ENCODE assay signal across 18 cellular contexts in genomic region chr1:3049905-3050304, GRCh38. TPM values are rescaled to one million over a fixed set of nuclear protein-coding genes. Genes with fewer than 3 reads are reported as not detected.
DNase-seq lines count a peak whose midpoint lies in the region; ATAC-seq and TF ChIP-seq lines count a peak whose summit lies in the region.
"Had no signal": no experiment of that assay in that cellular context is flagged by ENCODE, and none has a peak within 500 bp of the region (broad histone marks: within the 10 kb centered on the region; RNA-seq: fewer than 3 reads in every experiment).

No MANE protein-coding gene starts in this region.

- TF ChIP-seq CTCF in heart right ventricle (IDR thresholded peaks at IDR 0.05) (no peak), sigmoid colon (IDR thresholded peaks at IDR 0.05) (no peak)
- no peak for TF ChIP-seq CTCF in CD4-positive, alpha-beta T cell (IDR thresholded peaks at IDR 0.05)

- peaks cover 22% of the 10 kb centered on the region for H3K27me3 Mint-ChIP-seq in CD4-positive, alpha-beta T cell

- DNase-seq in cardiac septum (ENCODE audit: low spot score) (peak; percentile 60), heart right ventricle (no peak), islet precursor cell (peak; percentile 36), sigmoid colon (peak; percentile 53), UCSD-AML1 (lab: John Stamatoyannopoulos, UW; ENCODE audit: unreplicated experiment) (no peak)
- DNase-seq in CD4-positive, alpha-beta T cell = no peak
- DNase-seq: KG1, NCI-H1105 treated with DMSO at 0.1 percent for 48 hours, NCI-H1694, NCI-H2081 treated with DMSO at 0.1 percent for 48 hours, NCI-H510A, NCI-H774, SHP77 had no signal

- 76 to 81% methylated on average over 2 of the region's 2 CpGs for WGBS in heart right ventricle, 2 donors
- WGBS in sigmoid colon, 2 donors = 84 to 89% methylated on average over 2 of the region's 2 CpGs

- H3K4me3 Mint-ChIP-seq in CD4-positive, alpha-beta T cell = no peak overlapping the region

- no peak for ATAC-seq in heart right ventricle
- ATAC-seq in GM19023 (IDR thresholded peaks at IDR 0.05; ENCODE audit: unreplicated experiment) = no peak
- ATAC-seq in CD4-positive, alpha-beta T cell (ENCODE audit: poor library complexity) = no peak

- TF ChIP-seq POLR2A in sigmoid colon (IDR thresholded peaks at IDR 0.05) = no peak

- H3K4me1 ChIP-seq in heart right ventricle = no peaks in the 10 kb centered on the region
- no peaks in the 10 kb centered on the region for H3K4me1 ChIP-seq in sigmoid colon
- H3K4me1 ChIP-seq: BLaER1 treated with 17β-estradiol and CSF1 and Interleukin-3, amounts not matched to agents 10 nM and 100 nM had no signal

- TF ChIP-seq EP300 in sigmoid colon (IDR thresholded peaks at IDR 0.05) = no peak

- H3K4me3 ChIP-seq in heart right ventricle (no peak overlapping the region), sigmoid colon (no peak overlapping the region)
- H3K4me3 ChIP-seq: BLaER1 treated with 17β-estradiol and CSF1 and Interleukin-3, amounts not matched to agents 10 nM and 100 nM had no signal

- no peaks in the 10 kb centered on the region for H3K9me3 Mint-ChIP-seq in CD4-positive, alpha-beta T cell

- H3K4me1 Mint-ChIP-seq in CD4-positive, alpha-beta T cell (ENCODE audit: low read depth) = no peaks in the 10 kb centered on the region

- H3K27me3 ChIP-seq in heart right ventricle (peaks cover 0 to 37% (median 20%) of the 10 kb centered on the region in 7 donors), sigmoid colon (peaks cover 4 to 40% (median 21%) of the 10 kb centered on the region in 3 donors)
- H3K27me3 ChIP-seq in CD4-positive, alpha-beta T cell (ENCODE audit: control insufficient read depth, insufficient read depth, low read length) = peaks cover 4% of the 10 kb centered on the region

- CTCF ChIA-PET in CD4-positive, alpha-beta T cell (lab: Charles Lee) = no interaction called here

- no peaks in the 10 kb centered on the region for H3K36me3 Mint-ChIP-seq in CD4-positive, alpha-beta T cell (ENCODE audit: low read depth)

- H3K36me3 ChIP-seq in heart right ventricle = no peaks in the 10 kb centered on the region
- H3K36me3 ChIP-seq in sigmoid colon = no peaks in the 10 kb centered on the region
- H3K36me3 ChIP-seq: BLaER1 treated with 17β-estradiol and CSF1 and Interleukin-3, amounts not matched to agents 10 nM and 100 nM had no signal

- H3K27ac ChIP-seq in heart right ventricle = no peak overlapping the region
- H3K27ac ChIP-seq in sigmoid colon = no peak overlapping the region
- H3K27ac ChIP-seq in CD4-positive, alpha-beta T cell (ENCODE audit: low read depth, low read length) = no peak overlapping the region
- H3K27ac ChIP-seq: BLaER1 treated with 17β-estradiol and CSF1 and Interleukin-3, amounts not matched to agents 10 nM and 100 nM had no signal

- H3K9me3 ChIP-seq in heart right ventricle = peaks cover 0 to 16% (median 0%) of the 10 kb centered on the region in 11 donors
- no peaks in the 10 kb centered on the region for H3K9me3 ChIP-seq in sigmoid colon
- no peaks in the 10 kb centered on the region for H3K9me3 ChIP-seq in CD4-positive, alpha-beta T cell (ENCODE audit: control insufficient read depth, low read length)

- intact Hi-C loops in cardiac septum (cut with DNase I) (no loop called here), heart right ventricle (cut with DNase I) (no loop called here), sigmoid colon (cut with DNase I) (no loop called here)
- intact Hi-C loops in CD4-positive, alpha-beta T cell (cut with DNase I, micrococcal nuclease) = no loop called here

- no peak overlapping the region for H3K27ac Mint-ChIP-seq in CD4-positive, alpha-beta T cell

- POLR2A ChIA-PET in CD4-positive, alpha-beta T cell (lab: Charles Lee) = no interaction called here

RNA-seq across cellular contexts. Expression of gene PRDM16, which starts 19.1 kb away (rescaled TPM):
- 12.9 TPM for total RNA-seq in cardiac septum
- 10 to 100 TPM; 11.7 to 25.9 (median 14.8) TPM for total RNA-seq in heart right ventricle
- 10 to 100 TPM in 1 of 2 donors, 1 to 10 TPM in 1; 4.1 to 16.8 TPM for polyA plus RNA-seq in heart right ventricle
- total RNA-seq in sigmoid colon = 1 to 10 TPM in 1 of 4 donors, under 1 TPM in 3; 0.14 to 1.1 (median 0.60) TPM
- polyA plus RNA-seq in sigmoid colon = 1 to 10 TPM in 1 of 3 donors, under 1 TPM in 2; under 0.01 to 1.7 (median 0.46) TPM
- total RNA-seq in CD4-positive, alpha-beta T cell = not detected
- total RNA-seq: HT-29, OCI-LY7, RPMI7951 had no signal

RNA-seq across cellular contexts. Expression of gene ACTRT2, which starts 28.6 kb away (rescaled TPM):
- not detected for total RNA-seq in cardiac septum
- not detected for total RNA-seq in heart right ventricle
- polyA plus RNA-seq in heart right ventricle = not detected
- not detected for total RNA-seq in sigmoid colon
- polyA plus RNA-seq in sigmoid colon = not detected
- total RNA-seq in CD4-positive, alpha-beta T cell = not detected
- total RNA-seq: HT-29, OCI-LY7, RPMI7951 had no signal

Comparison
In these comparisons a context has a peak if more than half of its experiments do, and no peak if none do; other contexts are left out.
1. DNase-seq: peak in cardiac septum (single experiment), islet precursor cell (single experiment) and sigmoid colon (single experiment); none in heart right ventricle (0 of 2), UCSD-AML1 (single experiment) and CD4-positive, alpha-beta T cell (0 of 10).